1 cellular context compared by ENCODE assay signal in genomic region chr15:75307778-75308390, GRCh38.
TF ChIP-seq lines count a peak whose summit lies in the region.

No MANE protein-coding gene starts in this region.

TF ChIP-seq in HEK293, 187 proteins besides CTCF, POLR2A, EP300 and RAD21 (continued from another document):
- TF ChIP-seq REPIN1 (tag by site-specific recombination; IDR thresholded peaks at IDR 0.05; ENCODE audit: low read depth), result no peak
- TF ChIP-seq TCF7L2 (IDR thresholded peaks at IDR 0.05; ENCODE audit: borderline replicate concordance, low read depth, low read length), result no peak
- TF ChIP-seq ZNF600 (tag by site-specific recombination; IDR thresholded peaks at IDR 0.05), result peak; percentile 89
- no peak for TF ChIP-seq ZFP3 (tag by site-specific recombination; IDR thresholded peaks at IDR 0.05; ENCODE audit: low read depth)
- TF ChIP-seq, protein P1, sequence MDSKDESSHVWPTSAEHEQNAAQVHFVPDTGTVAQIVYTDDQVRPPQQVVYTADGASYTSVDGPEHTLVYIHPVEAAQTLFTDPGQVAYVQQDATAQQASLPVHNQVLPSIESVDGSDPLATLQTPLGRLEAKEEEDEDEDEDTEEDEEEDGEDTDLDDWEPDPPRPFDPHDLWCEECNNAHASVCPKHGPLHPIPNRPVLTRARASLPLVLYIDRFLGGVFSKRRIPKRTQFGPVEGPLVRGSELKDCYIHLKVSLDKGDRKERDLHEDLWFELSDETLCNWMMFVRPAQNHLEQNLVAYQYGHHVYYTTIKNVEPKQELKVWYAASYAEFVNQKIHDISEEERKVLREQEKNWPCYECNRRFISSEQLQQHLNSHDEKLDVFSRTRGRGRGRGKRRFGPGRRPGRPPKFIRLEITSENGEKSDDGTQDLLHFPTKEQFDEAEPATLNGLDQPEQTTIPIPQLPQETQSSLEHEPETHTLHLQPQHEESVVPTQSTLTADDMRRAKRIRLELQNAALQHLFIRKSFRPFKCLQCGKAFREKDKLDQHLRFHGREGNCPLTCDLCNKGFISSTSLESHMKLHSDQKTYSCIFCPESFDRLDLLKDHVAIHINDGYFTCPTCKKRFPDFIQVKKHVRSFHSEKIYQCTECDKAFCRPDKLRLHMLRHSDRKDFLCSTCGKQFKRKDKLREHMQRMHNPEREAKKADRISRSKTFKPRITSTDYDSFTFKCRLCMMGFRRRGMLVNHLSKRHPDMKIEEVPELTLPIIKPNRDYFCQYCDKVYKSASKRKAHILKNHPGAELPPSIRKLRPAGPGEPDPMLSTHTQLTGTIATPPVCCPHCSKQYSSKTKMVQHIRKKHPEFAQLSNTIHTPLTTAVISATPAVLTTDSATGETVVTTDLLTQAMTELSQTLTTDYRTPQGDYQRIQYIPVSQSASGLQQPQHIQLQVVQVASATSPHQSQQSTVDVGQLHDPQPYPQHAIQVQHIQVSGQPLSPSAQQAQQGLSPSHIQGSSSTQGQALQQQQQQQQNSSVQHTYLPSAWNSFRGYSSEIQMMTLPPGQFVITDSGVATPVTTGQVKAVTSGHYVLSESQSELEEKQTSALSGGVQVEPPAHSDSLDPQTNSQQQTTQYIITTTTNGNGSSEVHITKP (tag by site-specific recombination; IDR thresholded peaks at IDR 0.05), result peak; percentile 92
- TF ChIP-seq ZNF792 (tag by site-specific recombination; IDR thresholded peaks at IDR 0.05), result no peak
- no peak for TF ChIP-seq ZNF791 (tag by site-specific recombination; IDR thresholded peaks at IDR 0.05)
- TF ChIP-seq ZNF473 (tag by site-specific recombination; IDR thresholded peaks at IDR 0.05), result no peak
- TF ChIP-seq ZNF18 (tag by site-specific recombination; IDR thresholded peaks at IDR 0.05), result 0 out of 2 replicates have a peak, but pooled peaks have one; percentile 14
- no peak for TF ChIP-seq ZSCAN4 (tag by site-specific recombination; IDR thresholded peaks at IDR 0.05)
- TF ChIP-seq, protein P2, sequence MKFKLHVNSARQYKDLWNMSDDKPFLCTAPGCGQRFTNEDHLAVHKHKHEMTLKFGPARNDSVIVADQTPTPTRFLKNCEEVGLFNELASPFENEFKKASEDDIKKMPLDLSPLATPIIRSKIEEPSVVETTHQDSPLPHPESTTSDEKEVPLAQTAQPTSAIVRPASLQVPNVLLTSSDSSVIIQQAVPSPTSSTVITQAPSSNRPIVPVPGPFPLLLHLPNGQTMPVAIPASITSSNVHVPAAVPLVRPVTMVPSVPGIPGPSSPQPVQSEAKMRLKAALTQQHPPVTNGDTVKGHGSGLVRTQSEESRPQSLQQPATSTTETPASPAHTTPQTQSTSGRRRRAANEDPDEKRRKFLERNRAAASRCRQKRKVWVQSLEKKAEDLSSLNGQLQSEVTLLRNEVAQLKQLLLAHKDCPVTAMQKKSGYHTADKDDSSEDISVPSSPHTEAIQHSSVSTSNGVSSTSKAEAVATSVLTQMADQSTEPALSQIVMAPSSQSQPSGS (tag by site-specific recombination; IDR thresholded peaks at IDR 0.05; ENCODE audit: low read depth), result no peak
- TF ChIP-seq ZBTB21 (tag by site-specific recombination; IDR thresholded peaks at IDR 0.05), result no peak
- no peak for TF ChIP-seq ZNF335 (tag by site-specific recombination; conservative IDR thresholded peaks at IDR 0.05)
- TF ChIP-seq, protein P3, sequence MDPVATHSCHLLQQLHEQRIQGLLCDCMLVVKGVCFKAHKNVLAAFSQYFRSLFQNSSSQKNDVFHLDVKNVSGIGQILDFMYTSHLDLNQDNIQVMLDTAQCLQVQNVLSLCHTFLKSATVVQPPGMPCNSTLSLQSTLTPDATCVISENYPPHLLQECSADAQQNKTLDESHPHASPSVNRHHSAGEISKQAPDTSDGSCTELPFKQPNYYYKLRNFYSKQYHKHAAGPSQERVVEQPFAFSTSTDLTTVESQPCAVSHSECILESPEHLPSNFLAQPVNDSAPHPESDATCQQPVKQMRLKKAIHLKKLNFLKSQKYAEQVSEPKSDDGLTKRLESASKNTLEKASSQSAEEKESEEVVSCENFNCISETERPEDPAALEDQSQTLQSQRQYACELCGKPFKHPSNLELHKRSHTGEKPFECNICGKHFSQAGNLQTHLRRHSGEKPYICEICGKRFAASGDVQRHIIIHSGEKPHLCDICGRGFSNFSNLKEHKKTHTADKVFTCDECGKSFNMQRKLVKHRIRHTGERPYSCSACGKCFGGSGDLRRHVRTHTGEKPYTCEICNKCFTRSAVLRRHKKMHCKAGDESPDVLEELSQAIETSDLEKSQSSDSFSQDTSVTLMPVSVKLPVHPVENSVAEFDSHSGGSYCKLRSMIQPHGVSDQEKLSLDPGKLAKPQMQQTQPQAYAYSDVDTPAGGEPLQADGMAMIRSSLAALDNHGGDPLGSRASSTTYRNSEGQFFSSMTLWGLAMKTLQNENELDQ (tag by site-specific recombination; IDR thresholded peaks at IDR 0.05; ENCODE audit: low read depth), result no peak
- no peak for TF ChIP-seq ZNF561 (tag by site-specific recombination; IDR thresholded peaks at IDR 0.05; ENCODE audit: borderline replicate concordance)
- no peak for TF ChIP-seq ZNF24 (tag by site-specific recombination; IDR thresholded peaks at IDR 0.05)
